In the genomic region with DNA sequence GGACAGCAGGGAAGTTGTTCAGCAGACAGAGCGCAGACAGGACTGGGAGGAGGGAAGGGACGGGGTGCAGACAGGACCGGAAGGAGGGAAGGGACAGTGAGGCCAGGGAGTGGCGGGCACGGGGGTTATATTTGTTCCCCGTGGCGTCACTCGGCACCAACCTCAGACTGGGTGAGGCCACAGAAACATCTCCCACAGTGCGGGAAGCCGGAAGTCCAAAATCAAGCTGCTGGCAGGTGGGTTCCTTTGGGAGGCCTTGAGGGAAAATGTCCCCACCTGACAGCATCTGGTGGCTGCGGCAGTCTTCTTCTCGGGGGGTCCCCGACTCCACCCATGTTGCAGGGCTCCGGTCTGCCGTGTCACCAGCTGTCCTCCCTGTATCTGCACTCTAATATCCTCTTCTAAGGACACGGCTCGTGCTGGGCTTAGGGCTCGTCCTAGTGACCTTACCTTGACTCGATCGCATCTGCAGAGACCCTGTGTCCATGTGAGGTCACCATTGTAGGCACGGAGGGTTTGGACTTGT, we compare ENCODE assay signal across 1 cellular context.
TF ChIP-seq lines count a peak whose summit lies in the region.

No MANE protein-coding gene starts in this region.

TF ChIP-seq in WTC11, 78 proteins besides CTCF, POLR2A, EP300 and RAD21 (continued from another document):
- TF ChIP-seq, protein P1, sequence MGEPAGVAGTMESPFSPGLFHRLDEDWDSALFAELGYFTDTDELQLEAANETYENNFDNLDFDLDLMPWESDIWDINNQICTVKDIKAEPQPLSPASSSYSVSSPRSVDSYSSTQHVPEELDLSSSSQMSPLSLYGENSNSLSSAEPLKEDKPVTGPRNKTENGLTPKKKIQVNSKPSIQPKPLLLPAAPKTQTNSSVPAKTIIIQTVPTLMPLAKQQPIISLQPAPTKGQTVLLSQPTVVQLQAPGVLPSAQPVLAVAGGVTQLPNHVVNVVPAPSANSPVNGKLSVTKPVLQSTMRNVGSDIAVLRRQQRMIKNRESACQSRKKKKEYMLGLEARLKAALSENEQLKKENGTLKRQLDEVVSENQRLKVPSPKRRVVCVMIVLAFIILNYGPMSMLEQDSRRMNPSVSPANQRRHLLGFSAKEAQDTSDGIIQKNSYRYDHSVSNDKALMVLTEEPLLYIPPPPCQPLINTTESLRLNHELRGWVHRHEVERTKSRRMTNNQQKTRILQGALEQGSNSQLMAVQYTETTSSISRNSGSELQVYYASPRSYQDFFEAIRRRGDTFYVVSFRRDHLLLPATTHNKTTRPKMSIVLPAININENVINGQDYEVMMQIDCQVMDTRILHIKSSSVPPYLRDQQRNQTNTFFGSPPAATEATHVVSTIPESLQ (CRISPR knock-in tag; IDR thresholded peaks at IDR 0.05): no peak
- TF ChIP-seq NR1H2 (CRISPR knock-in tag; IDR thresholded peaks at IDR 0.05): no peak
- TF ChIP-seq, protein P2, sequence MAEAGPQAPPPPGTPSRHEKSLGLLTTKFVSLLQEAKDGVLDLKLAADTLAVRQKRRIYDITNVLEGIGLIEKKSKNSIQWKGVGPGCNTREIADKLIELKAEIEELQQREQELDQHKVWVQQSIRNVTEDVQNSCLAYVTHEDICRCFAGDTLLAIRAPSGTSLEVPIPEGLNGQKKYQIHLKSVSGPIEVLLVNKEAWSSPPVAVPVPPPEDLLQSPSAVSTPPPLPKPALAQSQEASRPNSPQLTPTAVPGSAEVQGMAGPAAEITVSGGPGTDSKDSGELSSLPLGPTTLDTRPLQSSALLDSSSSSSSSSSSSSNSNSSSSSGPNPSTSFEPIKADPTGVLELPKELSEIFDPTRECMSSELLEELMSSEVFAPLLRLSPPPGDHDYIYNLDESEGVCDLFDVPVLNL (CRISPR knock-in tag; IDR thresholded peaks at IDR 0.05; ENCODE audit: borderline replicate concordance, low read depth): no peak
- no peak for TF ChIP-seq ZNF532 (CRISPR knock-in tag; IDR thresholded peaks at IDR 0.05; ENCODE audit: borderline replicate concordance)
- TF ChIP-seq NFATC4 (CRISPR knock-in tag; IDR thresholded peaks at IDR 0.05): no peak
- no peak for TF ChIP-seq RORB (CRISPR knock-in tag; IDR thresholded peaks at IDR 0.05)
- no peak for TF ChIP-seq NFE2L1 (CRISPR knock-in tag; IDR thresholded peaks at IDR 0.05)
- TF ChIP-seq, protein P3, sequence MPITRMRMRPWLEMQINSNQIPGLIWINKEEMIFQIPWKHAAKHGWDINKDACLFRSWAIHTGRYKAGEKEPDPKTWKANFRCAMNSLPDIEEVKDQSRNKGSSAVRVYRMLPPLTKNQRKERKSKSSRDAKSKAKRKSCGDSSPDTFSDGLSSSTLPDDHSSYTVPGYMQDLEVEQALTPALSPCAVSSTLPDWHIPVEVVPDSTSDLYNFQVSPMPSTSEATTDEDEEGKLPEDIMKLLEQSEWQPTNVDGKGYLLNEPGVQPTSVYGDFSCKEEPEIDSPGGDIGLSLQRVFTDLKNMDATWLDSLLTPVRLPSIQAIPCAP (CRISPR knock-in tag; IDR thresholded peaks at IDR 0.05): no peak
- TF ChIP-seq ZNF219 (CRISPR knock-in tag; IDR thresholded peaks at IDR 0.05; ENCODE audit: borderline replicate concordance): no peak
- TF ChIP-seq ZBTB21 (CRISPR knock-in tag; IDR thresholded peaks at IDR 0.05; ENCODE audit: borderline replicate concordance): no peak
